Comparison of ENCODE assay signal across 11 cellular contexts in genomic region chr16:49462989-49463371, GRCh38.
DNase-seq lines count a peak whose midpoint lies in the region; ATAC-seq, FAIRE-seq and TF ChIP-seq lines count a peak whose summit lies in the region.
"Had no signal": no experiment of that assay in that cellular context is flagged by ENCODE, and none has a peak within 500 bp of the region (broad histone marks: within the 10 kb centered on the region; RNA-seq: fewer than 3 reads in every experiment).

No MANE protein-coding gene starts in this region.

- no peak for FAIRE-seq in HepG2 (lab: Jason Lieb, UNC)

- no peak for TF ChIP-seq POLR2A in HepG2 (IDR thresholded peaks at IDR 0.05; ENCODE audit: insufficient read depth in 1 of 2, low read depth in 2 of 2, low read length in 2 of 2)

- TF ChIP-seq RAD21 in HepG2 (CRISPR knock-in tag; IDR thresholded peaks at IDR 0.05), result no peak

- ATAC-seq in HG02759 (IDR thresholded peaks at IDR 0.05; ENCODE audit: unreplicated experiment) (peak; percentile 9), HepG2 (no peak), HG02973 (IDR thresholded peaks at IDR 0.05; ENCODE audit: unreplicated experiment) (no peak), GM18907 (IDR thresholded peaks at IDR 0.05; ENCODE audit: unreplicated experiment) (no peak)

- TF ChIP-seq CTCF in GM12865 (IDR thresholded peaks at IDR 0.05; ENCODE audit: insufficient read depth, low read depth, low read length, missing control alignments) (no peak), OCI-LY7 (conservative IDR thresholded peaks at IDR 0.05; ENCODE audit: low read length) (peak; percentile 44), HepG2 (CRISPR knock-in tag; IDR thresholded peaks at IDR 0.05) (no peak)

- intact Hi-C loops in OCI-LY7 (cut with micrococcal nuclease; ENCODE audit: unreplicated experiment), result loop anchor here (1.0 to 2.0 kb wide), 3 partner anchors 22 to 64 kb away; no protein-coding TSS in a partner anchor
- intact Hi-C loops in HepG2 (cut with micrococcal nuclease; ENCODE audit: unreplicated experiment), result no loop called here

- H4K20me1 ChIP-seq in OCI-LY7 (ENCODE audit: insufficient read depth, low read length), result no peaks in the 10 kb centered on the region
- H4K20me1 ChIP-seq in HepG2 (ENCODE audit: insufficient read depth, low read length), result no peaks in the 10 kb centered on the region

- H3K4me1 ChIP-seq in OCI-LY7 (ENCODE audit: insufficient read depth, low read length, poor library complexity, severe bottlenecking) (peaks cover 55% of the 10 kb centered on the region), HepG2 (ENCODE audit: insufficient read depth, low read length) (no peaks in the 10 kb centered on the region)

- DNase-seq in GM12865 (ENCODE audit: low read depth) (peak; percentile 29), OCI-LY7 (ENCODE audit: low spot score) (peak; percentile 65), HepG2 (ENCODE audit: low spot score) (no peak), NCI-H2081 (lab: John Stamatoyannopoulos, UW) (no peak), NCI-H82 treated with DMSO at 0.1 percent for 48 hours (lab: John Stamatoyannopoulos, UW; ENCODE audit: unreplicated experiment) (no peak)
- DNase-seq: EL, NCI-H1694, occipital lobe had no signal

- no peak overlapping the region for H3K4me3 ChIP-seq in GM12865 (ENCODE audit: low read depth, low read length)
- peak overlapping the region; percentile 42 for H3K4me3 ChIP-seq in OCI-LY7 (ENCODE audit: low read depth, low read length, poor library complexity, severe bottlenecking)
- H3K4me3 ChIP-seq in HepG2 (replicated peaks in 1 of 3; ENCODE audit: insufficient read depth in 1 of 3, low read depth in 2 of 3, low read length in 3 of 3), result no peak overlapping the region

- CTCF ChIA-PET in OCI-LY7 (lab: Charles Lee; ENCODE audit: unreplicated experiment), result interaction anchor here (0.9 to 1.1 kb wide), 2 partner anchors 21 to 23 kb away, joined by 4 read pairs; no protein-coding TSS in a partner anchor
- CTCF ChIA-PET in HepG2 (lab: Yijun Ruan, JAX; ENCODE audit: low intra/inter-chr PET ratio, low total read pairs), result no interaction called here

- BruUV-seq in OCI-LY7 (replicated peaks; lab: Mats Ljungman, UMichigan) (no TSS peak), HepG2 (replicated peaks; lab: Mats Ljungman, UMichigan) (no TSS peak)

- H3K4me2 ChIP-seq in OCI-LY7 (ENCODE audit: low read length), result peak overlapping the region; percentile 72
- no peak overlapping the region for H3K4me2 ChIP-seq in HepG2 (ENCODE audit: low read depth, low read length)

- POLR2A ChIA-PET in OCI-LY7 (lab: Charles Lee), result interaction anchor here (1.1 to 4.3 kb wide), 5 partner anchors 9 to 21 kb away, joined by 3 to 24 read pairs (median 9); no protein-coding TSS in a partner anchor
- POLR2A ChIA-PET in HepG2 (lab: Yijun Ruan, JAX), result no interaction called here

- H3K9me3 ChIP-seq in OCI-LY7 (ENCODE audit: low read length), result no peaks in the 10 kb centered on the region
- H3K9me3 ChIP-seq in HepG2 (ENCODE audit: low read length), result no peaks in the 10 kb centered on the region

- no peak overlapping the region for H3K9ac ChIP-seq in HepG2 (ENCODE audit: insufficient read depth, low read depth, low read length)

- whole genome bisulfite sequencing in HepG2 (ENCODE audit: low lambda C conversion rate), result 23% methylated on average over 6 of the region's 6 CpGs

- H3K27ac ChIP-seq in OCI-LY7 (ENCODE audit: low read depth, low read length, poor library complexity, severe bottlenecking) (peak overlapping the region; percentile 78), HepG2 (ENCODE audit: extremely low read length, insufficient read depth, low read length) (no peak overlapping the region)

- peaks cover 0 to 2% of the 10 kb centered on the region in 2 experiments; a peak in 2 of 5 replicates for H3K27me3 ChIP-seq in HepG2 (ENCODE audit: control insufficient read depth in 1 of 2, insufficient read depth in 2 of 2, low read length in 2 of 2)

- H3K9me2 ChIP-seq in OCI-LY7 (ENCODE audit: insufficient read depth, low read length), result no peaks in the 10 kb centered on the region

- in situ Hi-C loops in HepG2 (cut with HindIII; ENCODE audit: extremely low pct_ligation_motif_present, low pct_unique_long_range_greater_than_20kb), result loop anchor here (5.0 kb wide), 1 partner anchor 51 kb away; no protein-coding TSS in a partner anchor

- peak overlapping the region; percentile 12; the same call in 1 of the 2 replicates for H2AFZ ChIP-seq in OCI-LY7 (ENCODE audit: low read length)
- H2AFZ ChIP-seq in HepG2 (ENCODE audit: low read length), result no peak overlapping the region

- H3K36me3 ChIP-seq in OCI-LY7 (ENCODE audit: insufficient read depth, low read length) (no peaks in the 10 kb centered on the region), HepG2 (replicated peaks in 1 of 2; ENCODE audit: control insufficient read depth in 1 of 2, insufficient read depth in 2 of 2, low read length in 2 of 2) (no peaks in the 10 kb centered on the region)

- H3K79me2 ChIP-seq in OCI-LY7 (ENCODE audit: insufficient read depth, low read depth, low read length) (no peaks in the 10 kb centered on the region), HepG2 (ENCODE audit: insufficient read depth, low read length) (no peaks in the 10 kb centered on the region)

- TF ChIP-seq EP300 in HepG2 (IDR thresholded peaks at IDR 0.05; ENCODE audit: low read depth in 2 of 2, low read length in 2 of 2) (no peak), HepG2 (CRISPR knock-in tag; IDR thresholded peaks at IDR 0.05; ENCODE audit: borderline replicate concordance) (no peak)

TF ChIP-seq in HepG2, 621 proteins besides CTCF, POLR2A, EP300 and RAD21:
- TF ChIP-seq ZNF629 (CRISPR knock-in tag; conservative IDR thresholded peaks at IDR 0.05) (peak; percentile 58), TEAD3 (CRISPR knock-in tag; optimal IDR thresholded peaks at IDR 0.05; ENCODE audit: borderline replicate concordance) (no peak)

Comparison
In these comparisons a context has a peak if more than half of its experiments do, and no peak if none do; other contexts are left out.
1. DNase-seq: peak in GM12865 (single experiment) and OCI-LY7 (single experiment); none in HepG2 (single experiment), NCI-H2081 (0 of 2) and NCI-H82 treated with DMSO at 0.1 percent for 48 hours (single experiment).